Comparison of ENCODE assay signal across 2 cellular contexts in genomic region chr7:155808551-155809331, GRCh38.
TF ChIP-seq lines count a peak whose summit lies in the region.

No MANE protein-coding gene starts in this region.

TF ChIP-seq in HEK293T, 16 proteins besides CTCF, POLR2A, EP300 and RAD21 (continued from another document):
- TF ChIP-seq PKNOX1 (IDR thresholded peaks at IDR 0.05) (no peak), CTBP1 (IDR thresholded peaks at IDR 0.05; ENCODE audit: borderline replicate concordance) (no peak), FOXM1 (IDR thresholded peaks at IDR 0.05; ENCODE audit: borderline replicate concordance) (no peak), BHLHE40 (IDR thresholded peaks at IDR 0.05; ENCODE audit: borderline replicate concordance) (no peak), ARNT (IDR thresholded peaks at IDR 0.05) (no peak), LEF1 (IDR thresholded peaks at IDR 0.05; ENCODE audit: borderline replicate concordance) (no peak), NFRKB (IDR thresholded peaks at IDR 0.05) (no peak), HDGF (IDR thresholded peaks at IDR 0.05; ENCODE audit: borderline replicate concordance) (no peak), L3MBTL2 (conservative IDR thresholded peaks at IDR 0.05) (no peak)

TF ChIP-seq in H1, 55 proteins besides CTCF, POLR2A, EP300 and RAD21 (continued from another document):
- no peak for TF ChIP-seq JUND (IDR thresholded peaks at IDR 0.05; ENCODE audit: low read length)
